Comparison of ENCODE assay signal across 2 cellular contexts in genomic region chr13:32252812-32253440, GRCh38.
TF ChIP-seq lines count a peak whose summit lies in the region.

No MANE protein-coding gene starts in this region.

TF ChIP-seq in liver, 16 proteins besides CTCF, POLR2A, EP300 and RAD21 (continued from another document):
- TF ChIP-seq ATF3 (IDR thresholded peaks at IDR 0.05), result no peak
- TF ChIP-seq, protein P1, sequence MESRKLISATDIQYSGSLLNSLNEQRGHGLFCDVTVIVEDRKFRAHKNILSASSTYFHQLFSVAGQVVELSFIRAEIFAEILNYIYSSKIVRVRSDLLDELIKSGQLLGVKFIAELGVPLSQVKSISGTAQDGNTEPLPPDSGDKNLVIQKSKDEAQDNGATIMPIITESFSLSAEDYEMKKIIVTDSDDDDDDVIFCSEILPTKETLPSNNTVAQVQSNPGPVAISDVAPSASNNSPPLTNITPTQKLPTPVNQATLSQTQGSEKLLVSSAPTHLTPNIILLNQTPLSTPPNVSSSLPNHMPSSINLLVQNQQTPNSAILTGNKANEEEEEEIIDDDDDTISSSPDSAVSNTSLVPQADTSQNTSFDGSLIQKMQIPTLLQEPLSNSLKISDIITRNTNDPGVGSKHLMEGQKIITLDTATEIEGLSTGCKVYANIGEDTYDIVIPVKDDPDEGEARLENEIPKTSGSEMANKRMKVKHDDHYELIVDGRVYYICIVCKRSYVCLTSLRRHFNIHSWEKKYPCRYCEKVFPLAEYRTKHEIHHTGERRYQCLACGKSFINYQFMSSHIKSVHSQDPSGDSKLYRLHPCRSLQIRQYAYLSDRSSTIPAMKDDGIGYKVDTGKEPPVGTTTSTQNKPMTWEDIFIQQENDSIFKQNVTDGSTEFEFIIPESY (IDR thresholded peaks at IDR 0.05), result no peak
- TF ChIP-seq TAF1 (conservative IDR thresholded peaks at IDR 0.05), result no peak
- TF ChIP-seq HNF4G (IDR thresholded peaks at IDR 0.05), result no peak
- TF ChIP-seq FOXA1 (IDR thresholded peaks at IDR 0.05), result no peak
- TF ChIP-seq HNF4A (conservative IDR thresholded peaks at IDR 0.05), result no peak
- TF ChIP-seq EGR1 (IDR thresholded peaks at IDR 0.05; ENCODE audit: low read depth in 2 of 2), result no peak
- no peak for TF ChIP-seq YY1 (IDR thresholded peaks at IDR 0.05)
- no peak for TF ChIP-seq NR2F2 (IDR thresholded peaks at IDR 0.05)
- no peak for TF ChIP-seq JUND (IDR thresholded peaks at IDR 0.05)
- TF ChIP-seq, protein P2, sequence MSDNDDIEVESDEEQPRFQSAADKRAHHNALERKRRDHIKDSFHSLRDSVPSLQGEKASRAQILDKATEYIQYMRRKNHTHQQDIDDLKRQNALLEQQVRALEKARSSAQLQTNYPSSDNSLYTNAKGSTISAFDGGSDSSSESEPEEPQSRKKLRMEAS (IDR thresholded peaks at IDR 0.05), result no peak
- TF ChIP-seq REST (IDR thresholded peaks at IDR 0.05), result no peak
- TF ChIP-seq FOXA2 (IDR thresholded peaks at IDR 0.05), result no peak
- TF ChIP-seq GABPA (IDR thresholded peaks at IDR 0.05 in 1 of 2, conservative IDR thresholded peaks at IDR 0.05 in 1 of 2), result no peak

TF ChIP-seq in HepG2, 621 proteins besides CTCF, POLR2A, EP300 and RAD21:
- TF ChIP-seq, protein P3, sequence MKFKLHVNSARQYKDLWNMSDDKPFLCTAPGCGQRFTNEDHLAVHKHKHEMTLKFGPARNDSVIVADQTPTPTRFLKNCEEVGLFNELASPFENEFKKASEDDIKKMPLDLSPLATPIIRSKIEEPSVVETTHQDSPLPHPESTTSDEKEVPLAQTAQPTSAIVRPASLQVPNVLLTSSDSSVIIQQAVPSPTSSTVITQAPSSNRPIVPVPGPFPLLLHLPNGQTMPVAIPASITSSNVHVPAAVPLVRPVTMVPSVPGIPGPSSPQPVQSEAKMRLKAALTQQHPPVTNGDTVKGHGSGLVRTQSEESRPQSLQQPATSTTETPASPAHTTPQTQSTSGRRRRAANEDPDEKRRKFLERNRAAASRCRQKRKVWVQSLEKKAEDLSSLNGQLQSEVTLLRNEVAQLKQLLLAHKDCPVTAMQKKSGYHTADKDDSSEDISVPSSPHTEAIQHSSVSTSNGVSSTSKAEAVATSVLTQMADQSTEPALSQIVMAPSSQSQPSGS (CRISPR knock-in tag; IDR thresholded peaks at IDR 0.05), result no peak
- TF ChIP-seq ZNF569 (CRISPR knock-in tag; IDR thresholded peaks at IDR 0.05; ENCODE audit: borderline replicate concordance) (no peak), TEAD3 (CRISPR knock-in tag; optimal IDR thresholded peaks at IDR 0.05; ENCODE audit: borderline replicate concordance) (no peak)
